Comparison of ENCODE assay signal across 24 cellular contexts in genomic region chrX:103414561-103414960, GRCh38. TPM values are rescaled to one million over a fixed set of nuclear protein-coding genes. Genes with fewer than 3 reads are reported as not detected.
"Had no signal": no experiment of that assay in that cellular context is flagged by ENCODE, and none has a peak within 500 bp of the region (broad histone marks: within the 10 kb centered on the region; RNA-seq: fewer than 3 reads in every experiment).

No MANE protein-coding gene starts in this region.

- H3K9me3 ChIP-seq: Peyer's patch, SK-N-SH had no signal

- H3K9ac ChIP-seq: SK-N-SH had no signal

- H3K27me3 ChIP-seq: Peyer's patch, SJCRH30 had no signal

- H3K4me3 ChIP-seq: Peyer's patch, SJCRH30 had no signal

- H3K27ac ChIP-seq: Peyer's patch, RWPE1, SJCRH30, VCaP had no signal

- H3K4me2 ChIP-seq: SK-N-SH had no signal

- DNase-seq: activated CD4-positive, alpha-beta memory T cell treated with anti-CD3 and anti-CD28 coated beads, Interleukin-2, amount 10 ng/mL, durations not matched to agents 7 days and 5 days; activated CD4-positive, alpha-beta T cell treated with anti-CD3 and anti-CD28 coated beads, Interleukin-2, amount 10 ng/mL, durations not matched to agents 7 days and 5 days; activated CD4-positive, CD25-positive, alpha-beta regulatory T cell; activated gamma-delta T cell treated with Interleukin-2 at 50 U/mL for 16 hours; activated naive CD4-positive, alpha-beta T cell treated with anti-CD3 and anti-CD28 coated beads, Interleukin-2, amount 10 ng/mL, durations not matched to agents 7 days and 5 days; activated naive CD8-positive, alpha-beta T cell treated with anti-CD3 and anti-CD28 coated beads for 36 hours; activated T-cell treated with anti-CD3 and anti-CD28 coated beads for 4 hours; activated T-cell treated with anti-CD3 and anti-CD28 coated beads, Interleukin-2, amount 50 U/mL, for 48 hours; cerebellar nuclear complex; NCI-H1048; NCI-H1930; NCI-H2171; NCI-H446 treated with DMSO at 0.1 percent for 48 hours; NCI-H524 treated with DMSO at 0.1 percent for 48 hours; NCI-H748 treated with DMSO at 0.1 percent for 48 hours; NK-92 treated with Interleukin-12 subunit alpha and Interleukin-12 subunit beta, amount 100 ng/mL, for 24 hours; OCI-M1; Peyer's patch; Right ventricle myocardium superior; SJCRH30; SK-N-SH; T-helper 1 cell had no signal

- H3K36me3 ChIP-seq: Peyer's patch, SJCRH30 had no signal

- H3K4me1 ChIP-seq: Peyer's patch, SJCRH30 had no signal

RNA-seq across cellular contexts. Expression of gene TCEAL9, which starts 58.3 kb away (rescaled TPM):
- total RNA-seq: activated CD4-positive, alpha-beta T cell treated with anti-CD3 and anti-CD28 coated beads, Interleukin-2, amount 10 ng/mL, durations not matched to agents 7 days and 5 days had no signal
